ENCODE assay signal across 1 cellular context in genomic region chr16:21554795-21555585, GRCh38.
TF ChIP-seq lines count a peak whose summit lies in the region.

No MANE protein-coding gene starts in this region.

TF ChIP-seq in HEK293, 187 proteins besides CTCF, POLR2A, EP300 and RAD21 (continued from another document):
- TF ChIP-seq IKZF3 (tag by site-specific recombination; IDR thresholded peaks at IDR 0.05) (peak; percentile 70), ZNF157 (tag by site-specific recombination; IDR thresholded peaks at IDR 0.05) (no peak), ZNF626 (tag by site-specific recombination; IDR thresholded peaks at IDR 0.05) (no peak), INSM2 (tag by site-specific recombination; IDR thresholded peaks at IDR 0.05) (peak; percentile 32; the same call in 1 of the 2 replicates), MYNN (tag by site-specific recombination; IDR thresholded peaks at IDR 0.05; ENCODE audit: borderline replicate concordance) (no peak), ZIC2 (tag by site-specific recombination; IDR thresholded peaks at IDR 0.05) (no peak), ZNF654 (tag by site-specific recombination; IDR thresholded peaks at IDR 0.05; ENCODE audit: low read depth) (peak; percentile 99), ZBTB26 (tag by site-specific recombination; optimal IDR thresholded peaks at IDR 0.05) (peak; percentile 57), ZNF394 (tag by site-specific recombination; IDR thresholded peaks at IDR 0.05; ENCODE audit: borderline replicate concordance) (peak; percentile 37; the same call in 1 of the 2 replicates), ZNF548 (tag by site-specific recombination; IDR thresholded peaks at IDR 0.05) (no peak), ZNF639 (tag by site-specific recombination; IDR thresholded peaks at IDR 0.05) (no peak; the same call in 1 of the 2 replicates), ZNF518A (tag by site-specific recombination; conservative IDR thresholded peaks at IDR 0.05; ENCODE audit: low read depth) (no peak), PRDM6 (tag by site-specific recombination; IDR thresholded peaks at IDR 0.05) (no peak), KLF17 (tag by site-specific recombination; IDR thresholded peaks at IDR 0.05) (peak; percentile 39; the same call in 1 of the 2 replicates), ZNF324 (tag by site-specific recombination; IDR thresholded peaks at IDR 0.05) (0 out of 2 replicates have a peak, but pooled peaks have one; percentile 27), ZNF354C (tag by site-specific recombination; IDR thresholded peaks at IDR 0.05; ENCODE audit: borderline replicate concordance, low read depth) (no peak), ZNF10 (tag by site-specific recombination; IDR thresholded peaks at IDR 0.05) (peak; percentile 81), ZNF48 (tag by site-specific recombination; IDR thresholded peaks at IDR 0.05) (no peak), ZNF221 (tag by site-specific recombination; IDR thresholded peaks at IDR 0.05; ENCODE audit: borderline replicate concordance) (no peak), ZNF292 (tag by site-specific recombination; IDR thresholded peaks at IDR 0.05; ENCODE audit: borderline replicate concordance, low read depth) (no peak), ZNF341 (tag by site-specific recombination; IDR thresholded peaks at IDR 0.05; ENCODE audit: low read depth) (peak; percentile 74), ZFHX2 (tag by site-specific recombination; conservative IDR thresholded peaks at IDR 0.05) (no peak), ZBTB44 (tag by site-specific recombination; IDR thresholded peaks at IDR 0.05) (no peak), ZEB2 (tag by site-specific recombination; IDR thresholded peaks at IDR 0.05) (peak; percentile 81), ZNF362 (tag by site-specific recombination; IDR thresholded peaks at IDR 0.05) (no peak), ZNF19 (tag by site-specific recombination; IDR thresholded peaks at IDR 0.05; ENCODE audit: low read depth) (no peak), PRDM10 (tag by site-specific recombination; IDR thresholded peaks at IDR 0.05) (0 out of 2 replicates have a peak, but pooled peaks have one; percentile 18), ZNF433 (tag by site-specific recombination; IDR thresholded peaks at IDR 0.05; ENCODE audit: low read depth) (no peak), ZBTB17 (tag by site-specific recombination; IDR thresholded peaks at IDR 0.05) (peak; percentile 64), ZSCAN30 (tag by site-specific recombination; IDR thresholded peaks at IDR 0.05) (peak; percentile 84; the same call in 1 of the 2 replicates), ZNF138 (tag by site-specific recombination; IDR thresholded peaks at IDR 0.05; ENCODE audit: borderline replicate concordance) (no peak)
